Comparison of ENCODE assay signal across 8 cellular contexts in genomic region chr2:120175000-120175581, GRCh38. TPM values are rescaled to one million over a fixed set of nuclear protein-coding genes. Genes with fewer than 3 reads are reported as not detected.
DNase-seq lines count a peak whose midpoint lies in the region; ATAC-seq and TF ChIP-seq lines count a peak whose summit lies in the region.

No MANE protein-coding gene starts in this region.

- intact Hi-C loops in activated CD4-positive, alpha-beta T cell treated with anti-CD3 and anti-CD28 coated beads, Interleukin-2, amount 10 ng/mL, durations not matched to agents 24 days and 14 days (cut with micrococcal nuclease): loop anchor here (1.0 to 5.0 kb wide), 5 partner anchors 138 to 808 kb away; partner anchors contain the start of genes C2orf76 and DBI

- H3K9ac ChIP-seq in Loucy (ENCODE audit: low read depth, low read length, poor library complexity, severe bottlenecking) (no peak overlapping the region), endodermal cell (ENCODE audit: extremely low read depth, low read length, poor library complexity, severe bottlenecking) (no peak overlapping the region)

- H3K4me3 ChIP-seq in Loucy (ENCODE audit: low read length, poor library complexity, severe bottlenecking) (no peak overlapping the region), endodermal cell (ENCODE audit: low read length) (no peak overlapping the region)

- ATAC-seq in GM19463 (IDR thresholded peaks at IDR 0.05; ENCODE audit: unreplicated experiment): no peak

- no peak overlapping the region for H3K27ac ChIP-seq in endodermal cell (ENCODE audit: low read depth, low read length)

- peaks cover 36% of the 10 kb centered on the region for H3K4me1 Mint-ChIP-seq in activated CD4-positive, alpha-beta T cell treated with anti-CD3 and anti-CD28 coated beads, Interleukin-2, amount 10 ng/mL, durations not matched to agents 24 days and 14 days
- peaks cover 9% of the 10 kb centered on the region for H3K4me1 Mint-ChIP-seq in endodermal cell
- no peaks in the 10 kb centered on the region for H3K4me1 Mint-ChIP-seq in mesothelial cell of epicardium

- no peaks in the 10 kb centered on the region for H3K9me2 ChIP-seq in Loucy (replicated peaks; ENCODE audit: low read depth, low read length)

- no peaks in the 10 kb centered on the region; the same call in 1 of the 2 replicates for H3K79me2 ChIP-seq in Loucy (ENCODE audit: insufficient read depth, low read length)

- TF ChIP-seq CTCF in Loucy (conservative IDR thresholded peaks at IDR 0.05; ENCODE audit: low read length) (peak; percentile 84), endodermal cell (conservative IDR thresholded peaks at IDR 0.05) (peak; percentile 83), mesothelial cell of epicardium (IDR thresholded peaks at IDR 0.05; ENCODE audit: unreplicated experiment) (peak; percentile 88)

- peaks cover 38% of the 10 kb centered on the region for H3K4me1 ChIP-seq in Loucy (ENCODE audit: insufficient read depth, low read length, poor library complexity, severe bottlenecking)
- peaks cover 5% of the 10 kb centered on the region for H3K4me1 ChIP-seq in endodermal cell (ENCODE audit: control insufficient read depth, insufficient read depth, low read length)

- no peak overlapping the region for H2AFZ ChIP-seq in Loucy (ENCODE audit: low read length)

- H3K4me3 Mint-ChIP-seq in activated CD4-positive, alpha-beta T cell treated with anti-CD3 and anti-CD28 coated beads, Interleukin-2, amount 10 ng/mL, durations not matched to agents 24 days and 14 days: no peak overlapping the region
- H3K4me3 Mint-ChIP-seq in endodermal cell (no peak overlapping the region), mesothelial cell of epicardium (no peak overlapping the region)

- no peaks in the 10 kb centered on the region for H4K20me1 ChIP-seq in Loucy (ENCODE audit: insufficient read depth, low read length, poor library complexity, severe bottlenecking)

- no peaks in the 10 kb centered on the region for H3K27me3 Mint-ChIP-seq in activated CD4-positive, alpha-beta T cell treated with anti-CD3 and anti-CD28 coated beads, Interleukin-2, amount 10 ng/mL, durations not matched to agents 24 days and 14 days
- no peaks in the 10 kb centered on the region for H3K27me3 Mint-ChIP-seq in endodermal cell (ENCODE audit: insufficient read depth)
- H3K27me3 Mint-ChIP-seq in mesothelial cell of epicardium (ENCODE audit: low read depth): no peaks in the 10 kb centered on the region

- peak overlapping the region; percentile 12 for H3K4me2 ChIP-seq in Loucy (ENCODE audit: low read depth, low read length, poor library complexity, severe bottlenecking)

- H3K27me3 ChIP-seq in Loucy (ENCODE audit: insufficient read depth, low read length, poor library complexity, severe bottlenecking): no peaks in the 10 kb centered on the region
- H3K27me3 ChIP-seq in endodermal cell (ENCODE audit: control insufficient read depth, insufficient read depth, low read length, poor library complexity, severe bottlenecking): no peaks in the 10 kb centered on the region

- H3K36me3 Mint-ChIP-seq in activated CD4-positive, alpha-beta T cell treated with anti-CD3 and anti-CD28 coated beads, Interleukin-2, amount 10 ng/mL, durations not matched to agents 24 days and 14 days (ENCODE audit: low read depth): peaks cover 9% of the 10 kb centered on the region
- peaks cover 12% of the 10 kb centered on the region for H3K36me3 Mint-ChIP-seq in endodermal cell (ENCODE audit: low read depth)
- H3K36me3 Mint-ChIP-seq in mesothelial cell of epicardium: peaks cover 8% of the 10 kb centered on the region

- H3K36me3 ChIP-seq in Loucy (ENCODE audit: insufficient read depth, low read length): no peaks in the 10 kb centered on the region
- peaks cover 50% of the 10 kb centered on the region for H3K36me3 ChIP-seq in endodermal cell (ENCODE audit: control insufficient read depth, insufficient read depth, low read length)

- H3K9me3 ChIP-seq in Loucy (ENCODE audit: insufficient read depth, low read depth, low read length) (no peaks in the 10 kb centered on the region), endodermal cell (ENCODE audit: control insufficient read depth, low read length) (no peaks in the 10 kb centered on the region)

- H3K27ac Mint-ChIP-seq in activated CD4-positive, alpha-beta T cell treated with anti-CD3 and anti-CD28 coated beads, Interleukin-2, amount 10 ng/mL, durations not matched to agents 24 days and 14 days: peak overlapping the region; percentile 18
- H3K27ac Mint-ChIP-seq in endodermal cell (no peak overlapping the region), mesothelial cell of epicardium (no peak overlapping the region)

- no peaks in the 10 kb centered on the region for H3K9me3 Mint-ChIP-seq in activated CD4-positive, alpha-beta T cell treated with anti-CD3 and anti-CD28 coated beads, Interleukin-2, amount 10 ng/mL, durations not matched to agents 24 days and 14 days
- H3K9me3 Mint-ChIP-seq in endodermal cell (no peaks in the 10 kb centered on the region), mesothelial cell of epicardium (no peaks in the 10 kb centered on the region)

- H3F3A ChIP-seq in Loucy (ENCODE audit: low read depth): no peaks in the 10 kb centered on the region

- peak; percentile 82 for DNase-seq in activated CD4-positive, alpha-beta T cell treated with anti-CD3 and anti-CD28 coated beads, Interleukin-2, amount 10 ng/mL, durations not matched to agents 24 days and 14 days
- no peak for DNase-seq in activated CD4-positive, alpha-beta T cell treated with anti-CD3 and anti-CD28 coated beads, Interleukin-2, amount 50 U/mL, for 48 hours
- DNase-seq in SHP77 treated with DMSO at 0.1 percent for 48 hours (lab: John Stamatoyannopoulos, UW) (peak; percentile 9), endodermal cell (no peak), mesothelial cell of epicardium (ENCODE audit: low spot score in 2 of 2, unreplicated experiment in 2 of 2) (no peak)
- DNase-seq in activated T-cell treated with anti-CD3 and anti-CD28 coated beads, Interleukin-2, amount 50 U/mL, for 48 hours: no peak

- 57 to 59% methylated on average over 6 of the region's 6 CpGs for WGBS in endodermal cell (ENCODE audit: insufficient coverage in 1 of 2, insufficient read length in 1 of 2), 2 experiments

RNA-seq across cellular contexts. Expression of gene TMEM185B, which starts 48.1 kb away (rescaled TPM):
- total RNA-seq in activated CD4-positive, alpha-beta T cell treated with anti-CD3 and anti-CD28 coated beads, Interleukin-2, amount 10 ng/mL, durations not matched to agents 24 days and 14 days: 44.3 and 45.8 TPM in 2 replicates
- total RNA-seq in endodermal cell (10 to 100 TPM; 19.5 to 22.9 TPM), mesothelial cell of epicardium (27.8 to 28.6 TPM (median 27.9 TPM) in 3 replicates)
- polyA plus RNA-seq in endodermal cell (2013, experiment 1 of 2): 19.9 TPM
- 17.1 TPM for polyA plus RNA-seq in endodermal cell (2013, experiment 2 of 2)

Comparison
In these comparisons a context has a peak if more than half of its experiments do, and no peak if none do; other contexts are left out.
1. DNase-seq: peak in activated CD4-positive, alpha-beta T cell treated with anti-CD3 and anti-CD28 coated beads, Interleukin-2, amount 10 ng/mL, durations not matched to agents 24 days and 14 days (single experiment) and SHP77 treated with DMSO at 0.1 percent for 48 hours (single experiment); none in activated CD4-positive, alpha-beta T cell treated with anti-CD3 and anti-CD28 coated beads, Interleukin-2, amount 50 U/mL, for 48 hours (0 of 2), endodermal cell (single experiment), mesothelial cell of epicardium (0 of 2) and activated T-cell treated with anti-CD3 and anti-CD28 coated beads, Interleukin-2, amount 50 U/mL, for 48 hours (0 of 2).
2. Peak in every context shown above with its lines, with median percentiles within 50 percentile points of each other: CTCF ChIP-seq.